Comparison of ENCODE assay signal across 13 cellular contexts in genomic region chr13:26605845-26606244, GRCh38. TPM values are rescaled to one million over a fixed set of nuclear protein-coding genes. Genes with fewer than 3 reads are reported as not detected.
DNase-seq lines count a peak whose midpoint lies in the region; ATAC-seq and TF ChIP-seq lines count a peak whose summit lies in the region.
"Had no signal": no experiment of that assay in that cellular context is flagged by ENCODE, and none has a peak within 500 bp of the region (broad histone marks: within the 10 kb centered on the region; RNA-seq: fewer than 3 reads in every experiment).

No MANE protein-coding gene starts in this region.

- H3K27ac Mint-ChIP-seq in neural progenitor cell: peak overlapping the region; percentile 80
- H3K27ac Mint-ChIP-seq: CD14-positive monocyte; dendritic cell treated with granulocyte-macrophage colony-stimulating factor and Interleukin-4, amounts not matched to agents 40 ng/mL and 50 ng/mL, for 4 days had no signal

- no peak overlapping the region for H3K27ac ChIP-seq in neural progenitor cell
- H3K27ac ChIP-seq: SJCRH30 had no signal

- no peak overlapping the region for H3K4me2 ChIP-seq in neural progenitor cell

- H3K4me3 Mint-ChIP-seq in neural progenitor cell: no peak overlapping the region
- H3K4me3 Mint-ChIP-seq: CD14-positive monocyte; dendritic cell treated with granulocyte-macrophage colony-stimulating factor and Interleukin-4, amounts not matched to agents 40 ng/mL and 50 ng/mL, for 4 days had no signal

- no peaks in the 10 kb centered on the region for H3K27me3 Mint-ChIP-seq in neural progenitor cell (ENCODE audit: insufficient read depth, low read depth)

- no peak overlapping the region for H3K9ac ChIP-seq in neural progenitor cell

- H2AFZ ChIP-seq in neural progenitor cell (replicated peaks): no peak overlapping the region

- DNase-seq in GM06990 (ENCODE audit: extremely low read depth, insufficient read length) (no peak), NB4 (ENCODE audit: low read depth) (peak; percentile 7), choroid plexus epithelial cell (ENCODE audit: low read depth) (peak; percentile 18), neural progenitor cell (ENCODE audit: low spot score) (peak; percentile 43), NCI-H2227 treated with DMSO at 0.1 percent for 48 hours (lab: John Stamatoyannopoulos, UW) (no peak), NCI-H526 treated with DMSO at 0.1 percent for 48 hours (lab: John Stamatoyannopoulos, UW) (no peak)
- DNase-seq in activated CD8-positive, alpha-beta memory T cell treated with anti-CD3 and anti-CD28 coated beads for 24 hours: no peak
- DNase-seq: foreskin melanocyte, NCI-H1436, SJCRH30 had no signal

- TF ChIP-seq CTCF in GM06990 (IDR thresholded peaks at IDR 0.05; ENCODE audit: insufficient read depth, low read length, poor library complexity, severe bottlenecking) (peak; percentile 22), NB4 (IDR thresholded peaks at IDR 0.05; ENCODE audit: low read depth, low read length) (no peak), choroid plexus epithelial cell (conservative IDR thresholded peaks at IDR 0.05; ENCODE audit: low read depth, low read length) (peak; percentile 34), neural progenitor cell (IDR thresholded peaks at IDR 0.05) (peak; percentile 50)

- peaks cover 13% of the 10 kb centered on the region for H3K36me3 Mint-ChIP-seq in neural progenitor cell
- H3K36me3 Mint-ChIP-seq: CD14-positive monocyte had no signal

- H3K36me3 ChIP-seq in GM06990 (ENCODE audit: control insufficient read depth, insufficient read depth, low read length) (no peaks in the 10 kb centered on the region), neural progenitor cell (no peaks in the 10 kb centered on the region)
- H3K36me3 ChIP-seq: SJCRH30 had no signal

- H3K79me2 ChIP-seq in neural progenitor cell (ENCODE audit: low read depth): peaks cover 100% of the 10 kb centered on the region

- H3K9me3 Mint-ChIP-seq in neural progenitor cell: peaks cover 11% of the 10 kb centered on the region
- H3K9me3 Mint-ChIP-seq: dendritic cell treated with granulocyte-macrophage colony-stimulating factor and Interleukin-4, amounts not matched to agents 40 ng/mL and 50 ng/mL, for 4 days had no signal

- H3K4me1 ChIP-seq in neural progenitor cell: peaks cover 15% of the 10 kb centered on the region

- H3K27me3 ChIP-seq in GM06990 (replicated peaks; ENCODE audit: control insufficient read depth, insufficient read depth, low read length): no peaks in the 10 kb centered on the region
- no peaks in the 10 kb centered on the region for H3K27me3 ChIP-seq in neural progenitor cell
- H3K27me3 ChIP-seq: SJCRH30 had no signal

- H3K4me1 Mint-ChIP-seq in neural progenitor cell: peaks cover 8% of the 10 kb centered on the region
- H3K4me1 Mint-ChIP-seq: CD14-positive monocyte had no signal

- no peak overlapping the region for H3K4me3 ChIP-seq in GM06990 (replicated peaks; ENCODE audit: low read depth, low read length)
- no peak overlapping the region for H3K4me3 ChIP-seq in NB4 (ENCODE audit: low read depth, low read length)
- H3K4me3 ChIP-seq in choroid plexus epithelial cell (ENCODE audit: low read depth, low read length): no peak overlapping the region
- H3K4me3 ChIP-seq in neural progenitor cell: no peak overlapping the region
- H3K4me3 ChIP-seq: SJCRH30 had no signal

- no peaks in the 10 kb centered on the region for H3K9me3 ChIP-seq in neural progenitor cell (ENCODE audit: low read depth)
- H3K9me3 ChIP-seq: SJCRH30 had no signal

- ATAC-seq in GM18870 (IDR thresholded peaks at IDR 0.05; ENCODE audit: unreplicated experiment): no peak

- TF ChIP-seq POLR2A in NB4 (IDR thresholded peaks at IDR 0.05; ENCODE audit: extremely low read depth, insufficient read length): no peak

- peaks cover 12% of the 10 kb centered on the region for H3F3A ChIP-seq in neural progenitor cell (ENCODE audit: low read depth)

- H4K20me1 ChIP-seq in neural progenitor cell (ENCODE audit: low read depth): peaks cover 100% of the 10 kb centered on the region

RNA-seq across cellular contexts. Expression of gene WASF3, which starts 48.4 kb away (rescaled TPM):
- 89.2 and 106 TPM in 2 replicates for total RNA-seq in neural progenitor cell (ENCODE audit: low replicate concordance)

Comparison
In these comparisons a context has a peak if more than half of its experiments do, and no peak if none do; other contexts are left out.
1. DNase-seq: peak in NB4 (single experiment), choroid plexus epithelial cell (single experiment) and neural progenitor cell (single experiment); none in GM06990 (single experiment), NCI-H2227 treated with DMSO at 0.1 percent for 48 hours (single experiment), NCI-H526 treated with DMSO at 0.1 percent for 48 hours (single experiment) and activated CD8-positive, alpha-beta memory T cell treated with anti-CD3 and anti-CD28 coated beads for 24 hours (single experiment).